ENCODE assay signal across 1 cellular context in the genomic region with DNA sequence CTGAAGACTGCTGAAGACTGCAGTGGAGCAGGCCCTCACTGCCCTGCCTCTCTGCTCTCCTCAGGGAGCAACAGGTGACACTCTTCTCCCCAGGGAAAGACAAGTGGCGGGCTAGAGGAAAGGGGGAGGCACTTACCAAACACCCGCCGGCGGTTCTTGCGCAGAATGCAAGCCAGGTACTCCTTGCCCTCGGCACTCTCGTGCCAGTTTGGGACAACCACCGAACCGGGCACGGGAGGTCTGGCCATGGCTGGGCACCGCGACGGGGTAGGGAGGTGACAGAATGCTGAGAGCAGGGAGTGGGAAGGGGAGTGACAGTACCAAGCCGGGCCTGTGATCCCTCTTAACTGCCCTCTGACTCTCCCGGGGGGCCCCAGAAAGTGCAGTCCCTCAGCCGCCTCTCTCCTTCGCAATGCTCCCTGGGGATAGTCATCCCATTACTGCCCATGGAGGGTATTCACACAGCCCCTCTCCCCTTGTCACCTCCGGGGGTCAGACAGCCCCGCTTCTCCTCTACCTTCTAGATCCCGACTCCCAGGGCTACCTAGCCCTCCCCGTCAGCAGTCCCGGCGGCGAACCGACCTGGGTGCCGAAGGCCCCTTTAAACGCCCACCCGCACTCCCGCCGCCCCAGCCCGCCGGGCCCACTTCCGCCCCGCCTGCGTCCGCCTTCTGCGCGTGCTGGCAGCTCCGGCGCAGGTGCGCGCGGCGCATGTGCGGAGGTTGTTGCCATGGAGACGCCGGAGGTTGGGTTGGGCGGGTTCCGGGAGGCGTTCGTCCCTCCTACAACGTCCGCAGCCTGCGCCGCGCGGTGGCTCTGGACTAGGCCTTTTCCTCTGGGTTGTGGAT.
TF ChIP-seq lines count a peak whose summit lies in the region.

A gene with protein sequence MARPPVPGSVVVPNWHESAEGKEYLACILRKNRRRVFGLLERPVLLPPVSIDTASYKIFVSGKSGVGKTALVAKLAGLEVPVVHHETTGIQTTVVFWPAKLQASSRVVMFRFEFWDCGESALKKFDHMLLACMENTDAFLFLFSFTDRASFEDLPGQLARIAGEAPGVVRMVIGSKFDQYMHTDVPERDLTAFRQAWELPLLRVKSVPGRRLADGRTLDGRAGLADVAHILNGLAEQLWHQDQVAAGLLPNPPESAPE (minus strand): TSS at position 689 of the 848 bp plus-strand sequence. CDS start 441 bp downstream, at position 248.

TF ChIP-seq in HepG2, 621 proteins besides CTCF, POLR2A, EP300 and RAD21 (continued from another document and continues in another):
- TF ChIP-seq, protein P1, sequence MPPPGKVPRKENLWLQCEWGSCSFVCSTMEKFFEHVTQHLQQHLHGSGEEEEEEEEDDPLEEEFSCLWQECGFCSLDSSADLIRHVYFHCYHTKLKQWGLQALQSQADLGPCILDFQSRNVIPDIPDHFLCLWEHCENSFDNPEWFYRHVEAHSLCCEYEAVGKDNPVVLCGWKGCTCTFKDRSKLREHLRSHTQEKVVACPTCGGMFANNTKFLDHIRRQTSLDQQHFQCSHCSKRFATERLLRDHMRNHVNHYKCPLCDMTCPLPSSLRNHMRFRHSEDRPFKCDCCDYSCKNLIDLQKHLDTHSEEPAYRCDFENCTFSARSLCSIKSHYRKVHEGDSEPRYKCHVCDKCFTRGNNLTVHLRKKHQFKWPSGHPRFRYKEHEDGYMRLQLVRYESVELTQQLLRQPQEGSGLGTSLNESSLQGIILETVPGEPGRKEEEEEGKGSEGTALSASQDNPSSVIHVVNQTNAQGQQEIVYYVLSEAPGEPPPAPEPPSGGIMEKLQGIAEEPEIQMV (CRISPR knock-in tag; IDR thresholded peaks at IDR 0.05; ENCODE audit: low read depth): peak; percentile 99
- TF ChIP-seq, protein P2, sequence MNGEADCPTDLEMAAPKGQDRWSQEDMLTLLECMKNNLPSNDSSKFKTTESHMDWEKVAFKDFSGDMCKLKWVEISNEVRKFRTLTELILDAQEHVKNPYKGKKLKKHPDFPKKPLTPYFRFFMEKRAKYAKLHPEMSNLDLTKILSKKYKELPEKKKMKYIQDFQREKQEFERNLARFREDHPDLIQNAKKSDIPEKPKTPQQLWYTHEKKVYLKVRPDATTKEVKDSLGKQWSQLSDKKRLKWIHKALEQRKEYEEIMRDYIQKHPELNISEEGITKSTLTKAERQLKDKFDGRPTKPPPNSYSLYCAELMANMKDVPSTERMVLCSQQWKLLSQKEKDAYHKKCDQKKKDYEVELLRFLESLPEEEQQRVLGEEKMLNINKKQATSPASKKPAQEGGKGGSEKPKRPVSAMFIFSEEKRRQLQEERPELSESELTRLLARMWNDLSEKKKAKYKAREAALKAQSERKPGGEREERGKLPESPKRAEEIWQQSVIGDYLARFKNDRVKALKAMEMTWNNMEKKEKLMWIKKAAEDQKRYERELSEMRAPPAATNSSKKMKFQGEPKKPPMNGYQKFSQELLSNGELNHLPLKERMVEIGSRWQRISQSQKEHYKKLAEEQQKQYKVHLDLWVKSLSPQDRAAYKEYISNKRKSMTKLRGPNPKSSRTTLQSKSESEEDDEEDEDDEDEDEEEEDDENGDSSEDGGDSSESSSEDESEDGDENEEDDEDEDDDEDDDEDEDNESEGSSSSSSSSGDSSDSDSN (CRISPR knock-in tag; IDR thresholded peaks at IDR 0.05): peak; percentile 45; the same call in 1 of the 2 replicates
- TF ChIP-seq ZNF567 (CRISPR knock-in tag; IDR thresholded peaks at IDR 0.05; ENCODE audit: borderline replicate concordance) (0 out of 2 replicates have a peak, but pooled peaks have one; percentile 37), ZNF788 (CRISPR knock-in tag; IDR thresholded peaks at IDR 0.05; ENCODE audit: borderline replicate concordance) (no peak), ZSCAN31 (CRISPR knock-in tag; IDR thresholded peaks at IDR 0.05; ENCODE audit: low read depth) (no peak), KDM2A (CRISPR knock-in tag; IDR thresholded peaks at IDR 0.05; ENCODE audit: borderline replicate concordance, low read depth) (peak; percentile 26; the same call in 1 of the 2 replicates), ZNF446 (CRISPR knock-in tag; IDR thresholded peaks at IDR 0.05) (no peak), ARNT (IDR thresholded peaks at IDR 0.05) (no peak), ZNF343 (CRISPR knock-in tag; IDR thresholded peaks at IDR 0.05) (no peak), TBL1XR1 (IDR thresholded peaks at IDR 0.05; ENCODE audit: borderline replicate concordance, low read length, partially characterized antibody) (no peak), XBP1 (CRISPR knock-in tag; IDR thresholded peaks at IDR 0.05) (no peak), ZFP41 (CRISPR knock-in tag; IDR thresholded peaks at IDR 0.05; ENCODE audit: borderline replicate concordance) (no peak), KAT7 (CRISPR knock-in tag; IDR thresholded peaks at IDR 0.05; ENCODE audit: borderline replicate concordance) (0 out of 2 replicates have a peak, but pooled peaks have one; percentile 53), ZNF652 (CRISPR knock-in tag; IDR thresholded peaks at IDR 0.05; ENCODE audit: borderline replicate concordance, low read depth) (no peak), ZFP36 (IDR thresholded peaks at IDR 0.05; ENCODE audit: borderline replicate concordance, low read depth, low read length, partially characterized antibody) (no peak), ZNF563 (CRISPR knock-in tag; IDR thresholded peaks at IDR 0.05) (peak; percentile 69; the same call in 1 of the 2 replicates), ZNF543 (CRISPR knock-in tag; IDR thresholded peaks at IDR 0.05) (no peak), RBM39 (IDR thresholded peaks at IDR 0.05; ENCODE audit: low read depth, low read length, poor library complexity, severe bottlenecking) (no peak), ZZZ3 (CRISPR knock-in tag; IDR thresholded peaks at IDR 0.05; ENCODE audit: borderline replicate concordance) (no peak), CBX2 (IDR thresholded peaks at IDR 0.05; ENCODE audit: low read depth, low read length) (no peak), CBX2 (CRISPR knock-in tag; IDR thresholded peaks at IDR 0.05; ENCODE audit: low read depth) (no peak), POLR2AphosphoS5 (IDR thresholded peaks at IDR 0.05; ENCODE audit: low read depth, low read length) (peak; percentile 37; the same call in 1 of the 2 replicates), SOX5 (CRISPR knock-in tag; IDR thresholded peaks at IDR 0.05; ENCODE audit: borderline replicate concordance) (peak; percentile 29; the same call in 1 of the 2 replicates), ZSCAN20 (CRISPR knock-in tag; IDR thresholded peaks at IDR 0.05; ENCODE audit: borderline replicate concordance) (peak; percentile 59; the same call in 1 of the 2 replicates), SIN3A (IDR thresholded peaks at IDR 0.05; ENCODE audit: borderline replicate concordance, low read depth, low read length) (peak; percentile 74; the same call in 1 of the 2 replicates), POGZ (CRISPR knock-in tag; IDR thresholded peaks at IDR 0.05) (no peak), KAT2B (IDR thresholded peaks at IDR 0.05; ENCODE audit: borderline replicate concordance, low read depth, low read length) (no peak), CBX5 (CRISPR knock-in tag; IDR thresholded peaks at IDR 0.05; ENCODE audit: borderline replicate concordance) (no peak), HOXA9 (CRISPR knock-in tag; IDR thresholded peaks at IDR 0.05; ENCODE audit: borderline replicate concordance) (no peak), ZNF292 (CRISPR knock-in tag; IDR thresholded peaks at IDR 0.05; ENCODE audit: borderline replicate concordance, low read depth) (0 out of 2 replicates have a peak, but pooled peaks have one; percentile 27), ZNF138 (CRISPR knock-in tag; IDR thresholded peaks at IDR 0.05; ENCODE audit: low read depth) (no peak), ETV6 (CRISPR knock-in tag; conservative IDR thresholded peaks at IDR 0.05) (no peak; the same call in 1 of the 2 replicates), ZNF839 (CRISPR knock-in tag; IDR thresholded peaks at IDR 0.05; ENCODE audit: borderline replicate concordance) (peak; percentile 90; the same call in 1 of the 2 replicates), YY1 (IDR thresholded peaks at IDR 0.05; ENCODE audit: insufficient read depth, insufficient replicate concordance, low read depth, low read length) (peak; percentile 28), ZFP82 (CRISPR knock-in tag; IDR thresholded peaks at IDR 0.05; ENCODE audit: borderline replicate concordance) (no peak), ARID2 (CRISPR knock-in tag; IDR thresholded peaks at IDR 0.05; ENCODE audit: borderline replicate concordance) (no peak), MIER2 (CRISPR knock-in tag; IDR thresholded peaks at IDR 0.05) (no peak), GABPA (IDR thresholded peaks at IDR 0.05; ENCODE audit: low read depth, low read length) (peak; percentile 40; the same call in 1 of the 2 replicates), GABPA (CRISPR knock-in tag; IDR thresholded peaks at IDR 0.05; ENCODE audit: low read depth) (peak; percentile 63; the same call in 1 of the 2 replicates), ZNF557 (CRISPR knock-in tag; IDR thresholded peaks at IDR 0.05) (no peak), PPARG (CRISPR knock-in tag; conservative IDR thresholded peaks at IDR 0.05) (0 out of 2 replicates have a peak, but pooled peaks have one; percentile 12), MTF1 (CRISPR knock-in tag; IDR thresholded peaks at IDR 0.05) (0 out of 2 replicates have a peak, but pooled peaks have one; percentile 31)
- TF ChIP-seq, protein P3, sequence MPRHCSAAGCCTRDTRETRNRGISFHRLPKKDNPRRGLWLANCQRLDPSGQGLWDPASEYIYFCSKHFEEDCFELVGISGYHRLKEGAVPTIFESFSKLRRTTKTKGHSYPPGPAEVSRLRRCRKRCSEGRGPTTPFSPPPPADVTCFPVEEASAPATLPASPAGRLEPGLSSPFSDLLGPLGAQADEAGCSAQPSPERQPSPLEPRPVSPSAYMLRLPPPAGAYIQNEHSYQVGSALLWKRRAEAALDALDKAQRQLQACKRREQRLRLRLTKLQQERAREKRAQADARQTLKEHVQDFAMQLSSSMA (CRISPR knock-in tag; IDR thresholded peaks at IDR 0.05): no peak
- TF ChIP-seq, protein P4, sequence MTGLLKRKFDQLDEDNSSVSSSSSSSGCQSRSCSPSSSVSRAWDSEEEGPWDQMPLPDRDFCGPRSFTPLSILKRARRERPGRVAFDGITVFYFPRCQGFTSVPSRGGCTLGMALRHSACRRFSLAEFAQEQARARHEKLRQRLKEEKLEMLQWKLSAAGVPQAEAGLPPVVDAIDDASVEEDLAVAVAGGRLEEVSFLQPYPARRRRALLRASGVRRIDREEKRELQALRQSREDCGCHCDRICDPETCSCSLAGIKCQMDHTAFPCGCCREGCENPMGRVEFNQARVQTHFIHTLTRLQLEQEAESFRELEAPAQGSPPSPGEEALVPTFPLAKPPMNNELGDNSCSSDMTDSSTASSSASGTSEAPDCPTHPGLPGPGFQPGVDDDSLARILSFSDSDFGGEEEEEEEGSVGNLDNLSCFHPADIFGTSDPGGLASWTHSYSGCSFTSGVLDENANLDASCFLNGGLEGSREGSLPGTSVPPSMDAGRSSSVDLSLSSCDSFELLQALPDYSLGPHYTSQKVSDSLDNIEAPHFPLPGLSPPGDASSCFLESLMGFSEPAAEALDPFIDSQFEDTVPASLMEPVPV (CRISPR knock-in tag; IDR thresholded peaks at IDR 0.05): peak; percentile 22; the same call in 1 of the 2 replicates
- TF ChIP-seq, protein P5, sequence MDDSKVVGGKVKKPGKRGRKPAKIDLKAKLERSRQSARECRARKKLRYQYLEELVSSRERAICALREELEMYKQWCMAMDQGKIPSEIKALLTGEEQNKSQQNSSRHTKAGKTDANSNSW (CRISPR knock-in tag; IDR thresholded peaks at IDR 0.05; ENCODE audit: borderline replicate concordance): no peak
- TF ChIP-seq, protein P6, sequence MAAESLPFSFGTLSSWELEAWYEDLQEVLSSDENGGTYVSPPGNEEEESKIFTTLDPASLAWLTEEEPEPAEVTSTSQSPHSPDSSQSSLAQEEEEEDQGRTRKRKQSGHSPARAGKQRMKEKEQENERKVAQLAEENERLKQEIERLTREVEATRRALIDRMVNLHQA (CRISPR knock-in tag; IDR thresholded peaks at IDR 0.05): no peak
- TF ChIP-seq, protein P7, sequence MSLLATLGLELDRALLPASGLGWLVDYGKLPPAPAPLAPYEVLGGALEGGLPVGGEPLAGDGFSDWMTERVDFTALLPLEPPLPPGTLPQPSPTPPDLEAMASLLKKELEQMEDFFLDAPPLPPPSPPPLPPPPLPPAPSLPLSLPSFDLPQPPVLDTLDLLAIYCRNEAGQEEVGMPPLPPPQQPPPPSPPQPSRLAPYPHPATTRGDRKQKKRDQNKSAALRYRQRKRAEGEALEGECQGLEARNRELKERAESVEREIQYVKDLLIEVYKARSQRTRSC (CRISPR knock-in tag; IDR thresholded peaks at IDR 0.05; ENCODE audit: low read depth): no peak
- TF ChIP-seq, protein P8, sequence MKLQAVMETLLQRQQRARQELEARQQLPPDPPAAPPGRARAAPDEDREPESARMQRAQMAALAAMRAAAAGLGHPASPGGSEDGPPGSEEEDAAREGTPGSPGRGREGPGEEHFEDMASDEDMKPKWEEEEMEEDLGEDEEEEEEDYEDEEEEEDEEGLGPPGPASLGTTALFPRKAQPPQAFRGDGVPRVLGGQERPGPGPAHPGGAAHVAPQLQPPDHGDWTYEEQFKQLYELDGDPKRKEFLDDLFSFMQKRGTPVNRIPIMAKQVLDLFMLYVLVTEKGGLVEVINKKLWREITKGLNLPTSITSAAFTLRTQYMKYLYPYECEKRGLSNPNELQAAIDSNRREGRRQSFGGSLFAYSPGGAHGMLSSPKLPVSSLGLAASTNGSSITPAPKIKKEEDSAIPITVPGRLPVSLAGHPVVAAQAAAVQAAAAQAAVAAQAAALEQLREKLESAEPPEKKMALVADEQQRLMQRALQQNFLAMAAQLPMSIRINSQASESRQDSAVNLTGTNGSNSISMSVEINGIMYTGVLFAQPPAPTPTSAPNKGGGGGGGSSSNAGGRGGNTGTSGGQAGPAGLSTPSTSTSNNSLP (IDR thresholded peaks at IDR 0.05; ENCODE audit: low read depth, low read length): no peak
- TF ChIP-seq, protein P9, sequence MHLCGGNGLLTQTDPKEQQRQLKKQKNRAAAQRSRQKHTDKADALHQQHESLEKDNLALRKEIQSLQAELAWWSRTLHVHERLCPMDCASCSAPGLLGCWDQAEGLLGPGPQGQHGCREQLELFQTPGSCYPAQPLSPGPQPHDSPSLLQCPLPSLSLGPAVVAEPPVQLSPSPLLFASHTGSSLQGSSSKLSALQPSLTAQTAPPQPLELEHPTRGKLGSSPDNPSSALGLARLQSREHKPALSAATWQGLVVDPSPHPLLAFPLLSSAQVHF (CRISPR knock-in tag; IDR thresholded peaks at IDR 0.05): peak; percentile 25; the same call in 1 of the 2 replicates
- TF ChIP-seq, protein P10, sequence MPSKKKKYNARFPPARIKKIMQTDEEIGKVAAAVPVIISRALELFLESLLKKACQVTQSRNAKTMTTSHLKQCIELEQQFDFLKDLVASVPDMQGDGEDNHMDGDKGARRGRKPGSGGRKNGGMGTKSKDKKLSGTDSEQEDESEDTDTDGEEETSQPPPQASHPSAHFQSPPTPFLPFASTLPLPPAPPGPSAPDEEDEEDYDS (CRISPR knock-in tag; IDR thresholded peaks at IDR 0.05): no peak
- TF ChIP-seq, protein P11, sequence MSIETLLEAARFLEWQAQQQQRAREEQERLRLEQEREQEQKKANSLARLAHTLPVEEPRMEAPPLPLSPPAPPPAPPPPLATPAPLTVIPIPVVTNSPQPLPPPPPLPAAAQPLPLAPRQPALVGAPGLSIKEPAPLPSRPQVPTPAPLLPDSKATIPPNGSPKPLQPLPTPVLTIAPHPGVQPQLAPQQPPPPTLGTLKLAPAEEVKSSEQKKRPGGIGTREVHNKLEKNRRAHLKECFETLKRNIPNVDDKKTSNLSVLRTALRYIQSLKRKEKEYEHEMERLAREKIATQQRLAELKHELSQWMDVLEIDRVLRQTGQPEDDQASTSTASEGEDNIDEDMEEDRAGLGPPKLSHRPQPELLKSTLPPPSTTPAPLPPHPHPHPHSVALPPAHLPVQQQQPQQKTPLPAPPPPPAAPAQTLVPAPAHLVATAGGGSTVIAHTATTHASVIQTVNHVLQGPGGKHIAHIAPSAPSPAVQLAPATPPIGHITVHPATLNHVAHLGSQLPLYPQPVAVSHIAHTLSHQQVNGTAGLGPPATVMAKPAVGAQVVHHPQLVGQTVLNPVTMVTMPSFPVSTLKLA (IDR thresholded peaks at IDR 0.05): peak; percentile 29; the same call in 1 of the 2 replicates
